ENCODE assay signal across 27 cellular contexts in genomic region chr1:86183711-86184252, GRCh38. TPM values are rescaled to one million over a fixed set of nuclear protein-coding genes. Genes with fewer than 3 reads are reported as not detected.
"Had no signal": no experiment of that assay in that cellular context is flagged by ENCODE, and none has a peak within 500 bp of the region (broad histone marks: within the 10 kb centered on the region; RNA-seq: fewer than 3 reads in every experiment).

No MANE protein-coding gene starts in this region.

- H3K9me3 ChIP-seq: body of pancreas, left lung, uterus had no signal

- H3K27me3 ChIP-seq: body of pancreas, cardiac muscle cell, heart left ventricle, left lung, uterus had no signal

- ATAC-seq: activated CD4-positive, alpha-beta T cell treated with anti-CD3 and anti-CD28 coated beads for 36 hours; activated naive CD4-positive, alpha-beta T cell treated with anti-CD3 and anti-CD28 coated beads, Interleukin-2, amount 50 U/mL, for 72 hours; activated T-cell treated with anti-CD3 and anti-CD28 coated beads, Interleukin-2, amount 50 U/mL, for 72 hours; body of pancreas; left lung; stimulated activated memory B cell treated with anti-CD40 and anti-IgM and Interleukin-4, amounts not matched to agents 10 μg/mL and 1 μg/mL and 100 μg/mL, for 72 hours; stimulated activated naive CD8-positive, alpha-beta T cell treated with anti-CD3 and anti-CD28 coated beads, Interleukin-15, amount 100 ng/mL, for 72 hours; T-helper 17 cell had no signal

- DNase-seq: activated CD4-positive, alpha-beta T cell treated with anti-CD3 and anti-CD28 coated beads for 36 hours; activated CD4-positive, CD25-positive, alpha-beta regulatory T cell; activated naive CD4-positive, alpha-beta T cell; activated T-cell treated with anti-CD3 and anti-CD28 coated beads for 4 hours; activated T-cell treated with anti-CD3 and anti-CD28 coated beads, Interleukin-2, amount 50 U/mL, for 72 hours; anterior cingulate cortex; body of pancreas; dorsolateral prefrontal cortex; effector memory CD4-positive, alpha-beta T cell; foreskin fibroblast; kidney glomerular epithelial cell; left lung; stimulated activated CD4-positive, alpha-beta T cell treated with anti-CD3 and anti-CD28 coated beads, Interleukin-1b, Interleukin-23, amount 100 ng/mL, for 48 hours; stimulated activated CD4-positive, alpha-beta T cell treated with anti-CD3 and anti-CD28 coated beads, Interleukin-4, amount 100 ng/mL, for 4 hours; stimulated activated CD8-positive, alpha-beta memory T cell treated with anti-CD3 and anti-CD28 coated beads, Interleukin-4, amount 100 ng/mL, for 48 hours; stimulated activated naive CD8-positive, alpha-beta T cell treated with anti-CD3 and anti-CD28 coated beads, Interleukin-15, amount 100 ng/mL, for 72 hours; substantia nigra; T-helper 17 cell; T1000; uterus had no signal

- H3K36me3 ChIP-seq: cardiac muscle cell, heart left ventricle, left lung, uterus had no signal

- H3K27ac ChIP-seq: body of pancreas, cardiac muscle cell, coronary artery, dorsolateral prefrontal cortex, uterus had no signal

- H3K4me1 ChIP-seq: body of pancreas, left lung, uterus had no signal

- H3K4me3 ChIP-seq: body of pancreas, cardiac muscle cell, coronary artery, dorsolateral prefrontal cortex, heart left ventricle, left lung, smooth muscle cell, uterus had no signal

RNA-seq across cellular contexts. Expression of gene COL24A1, which starts 27.2 kb away (rescaled TPM):
- total RNA-seq: activated CD4-positive, alpha-beta T cell treated with anti-CD3 and anti-CD28 coated beads for 36 hours; activated naive CD4-positive, alpha-beta T cell treated with anti-CD3 and anti-CD28 coated beads, Interleukin-2, amount 50 U/mL, for 72 hours; lung microvascular endothelial cell had no signal
